8 cellular contexts compared by ENCODE assay signal in the genomic region with DNA sequence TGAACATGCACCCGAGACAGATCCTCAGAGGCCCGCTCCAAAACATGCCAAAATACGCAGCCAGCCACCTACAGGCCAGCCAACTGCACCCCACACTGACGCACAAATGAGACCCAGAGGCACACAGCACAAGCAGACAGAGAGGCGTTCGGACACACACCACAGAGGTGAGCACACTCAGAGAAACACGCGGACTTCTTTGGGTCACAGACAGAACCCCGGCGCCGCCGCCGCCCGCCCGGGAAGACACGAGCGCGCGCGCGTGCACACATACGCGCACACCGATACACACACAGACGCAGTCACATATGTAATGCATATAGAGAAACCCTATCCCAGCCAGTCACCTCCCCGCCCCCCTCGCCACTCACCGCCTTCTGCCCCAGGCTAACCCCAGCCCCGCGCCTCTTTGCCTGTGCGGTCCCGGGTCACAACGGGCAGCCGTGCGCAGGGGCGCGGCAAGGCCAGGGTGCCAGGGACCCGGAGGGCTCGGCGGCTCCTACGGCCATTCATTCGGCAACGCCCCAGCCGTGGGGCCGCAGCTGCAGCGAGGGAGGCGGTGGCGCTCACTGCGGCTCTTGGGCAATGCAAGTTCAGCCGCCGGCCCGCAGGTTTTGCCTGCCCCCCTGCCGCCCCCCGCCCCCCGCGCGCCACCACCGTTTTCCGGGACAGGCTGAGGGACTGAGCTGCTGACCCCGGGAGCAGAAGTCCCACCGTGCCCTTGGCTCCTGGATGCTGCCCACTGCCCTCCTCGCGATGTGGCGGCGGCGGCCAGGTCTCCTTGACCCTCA. TPM values are rescaled to one million over a fixed set of nuclear protein-coding genes. Genes with fewer than 3 reads are reported as not detected.
A peak's percentile ranks its signal among the peaks of the same experiment; 100 is the strongest.
DNase-seq lines count a peak whose midpoint lies in the region; ATAC-seq, FAIRE-seq and TF ChIP-seq lines count a peak whose summit lies in the region.

No MANE protein-coding gene starts in this region.

- H3K4me1 ChIP-seq in Panc1 (ENCODE audit: control insufficient read depth, insufficient read depth, low read length) (peaks cover 13% of the 10 kb centered on the region), pancreas (no peaks in the 10 kb centered on the region)

- no peak for TF ChIP-seq CTCF in HFF-Myc (IDR thresholded peaks at IDR 0.05; ENCODE audit: low read depth, low read length, missing control alignments)
- TF ChIP-seq CTCF in Panc1 (IDR thresholded peaks at IDR 0.05) = no peak
- TF ChIP-seq CTCF in pancreas (IDR thresholded peaks at IDR 0.05) = no peak

- no peak for FAIRE-seq in pancreas (lab: Jason Lieb, UNC)

- WGBS in pancreas, 2 donors = 0 to 27% methylated on average over 58 to 66 of the region's 66 CpGs

- H3K27ac ChIP-seq in Panc1 (ENCODE audit: low read length) = peak overlapping the region; percentile 74
- peak overlapping the region in 3 of 4 donors; percentile 7 to 53 (median 39) for H3K27ac ChIP-seq in pancreas

- no peaks in the 10 kb centered on the region for H3K27me3 ChIP-seq in Panc1 (ENCODE audit: control insufficient read depth, insufficient read depth, low read length)
- H3K27me3 ChIP-seq in pancreas = no peaks in the 10 kb centered on the region

- no TSS peak for BruUV-seq in Panc1 (replicated peaks; lab: Mats Ljungman, UMichigan)

- H3K36me3 ChIP-seq in Panc1 (ENCODE audit: control insufficient read depth, insufficient read depth, low read length) (no peaks in the 10 kb centered on the region), pancreas (no peaks in the 10 kb centered on the region)

- H3K9me3 ChIP-seq in Panc1 (ENCODE audit: control insufficient read depth, insufficient read depth, low read depth, low read length) = no peaks in the 10 kb centered on the region
- H3K9me3 ChIP-seq in pancreas = no peaks in the 10 kb centered on the region

- intact Hi-C loops in Panc1 (cut with micrococcal nuclease; ENCODE audit: unreplicated experiment) = no loop called here
- intact Hi-C loops in pancreas (cut with DNase I) = no loop called here

- POLR2A ChIA-PET in Panc1 (lab: Charles Lee) = interaction anchor here (0.6 to 1.1 kb wide), 4 partner anchors 51 to 142 kb away, joined by 3 to 4 read pairs (median 3); a partner anchor contains a TSS

- DNase-seq in EL = peak; percentile 45
- no peak for DNase-seq in HFF-Myc (ENCODE audit: extremely low read depth, low read depth)
- no peak for DNase-seq in Panc1 (ENCODE audit: low read depth, low spot score)
- peak; percentile 60 for DNase-seq in activated gamma-delta T cell (lab: John Stamatoyannopoulos, UW)
- peak; percentile 26 for DNase-seq in glomerular visceral epithelial cell (ENCODE audit: extremely low spot score)
- peak in 4 of 6 donors; percentile 20 to 65 (median 45) for DNase-seq in pancreas
- no peak for DNase-seq in globus pallidus (ENCODE audit: low spot score)

- CTCF ChIA-PET in Panc1 (lab: Charles Lee) = interaction anchor here (0.5 to 1.4 kb wide), 4 partner anchors 28 to 538 kb away, joined by 3 to 6 read pairs (median 4); no protein-coding TSS in a partner anchor

- H3K4me3 ChIP-seq in HFF-Myc (replicated peaks; ENCODE audit: low read depth, low read length) (peak overlapping the region; percentile 59), Panc1 (ENCODE audit: low read depth in 2 of 2, low read length in 2 of 2) (peak overlapping the region; percentile 71 to 77), pancreas (peak overlapping the region; percentile 44 to 60 (median 50))

- ATAC-seq in Panc1 = peak; percentile 74
- peak; percentile 36 to 65 (median 52) for ATAC-seq in pancreas
- no peak for ATAC-seq in GM21825 (IDR thresholded peaks at IDR 0.05; ENCODE audit: unreplicated experiment)

- in situ Hi-C loops in Panc1 (cut with HindIII; ENCODE audit: low pct_unique_long_range_greater_than_20kb, low sequenced_read_pairs) = no loop called here

RNA-seq across cellular contexts. Expression of a gene that starts 0.5 kb away (rescaled TPM):
- total RNA-seq in Panc1 (2021; ENCODE audit: unreplicated experiment) (31.2 TPM), pancreas (10 to 100 TPM in 1 of 6 donors, 1 to 10 TPM in 5; 1.5 to 10.2 (median 3.8) TPM)
- 41.0 TPM for polyA plus RNA-seq in Panc1 (2012; ENCODE audit: insufficient read length)
- 1 to 10 TPM; 2.4 to 4.3 TPM for polyA plus RNA-seq in pancreas

Comparison
In these comparisons a context has a peak if more than half of its experiments do, and no peak if none do; other contexts are left out.
1. DNase-seq: peak in EL (single experiment), activated gamma-delta T cell (single experiment), glomerular visceral epithelial cell (single experiment) and pancreas (4 of 6); none in HFF-Myc (single experiment), Panc1 (single experiment) and globus pallidus (single experiment).
2. Peak in every context shown above with its lines, with median percentiles within 50 percentile points of each other: H3K4me3 ChIP-seq.